In genomic region chr10:80201592-80202256, GRCh38 we compare ENCODE assay signal across 11 cellular contexts. TPM values are rescaled to one million over a fixed set of nuclear protein-coding genes. Genes with fewer than 3 reads are reported as not detected.
DNase-seq lines count a peak whose midpoint lies in the region; ATAC-seq and TF ChIP-seq lines count a peak whose summit lies in the region.
"Had no signal": no experiment of that assay in that cellular context is flagged by ENCODE, and none has a peak within 500 bp of the region (broad histone marks: within the 10 kb centered on the region; RNA-seq: fewer than 3 reads in every experiment).

No MANE protein-coding gene starts in this region.

- H3K36me3 Mint-ChIP-seq in stimulated activated memory B cell treated with anti-CD40 and anti-IgM and Interleukin-4, amounts not matched to agents 10 μg/mL and 1 μg/mL and 100 μg/mL, for 72 hours, result peaks cover 25% of the 10 kb centered on the region

- peak overlapping the region; percentile 82 for H3K27ac Mint-ChIP-seq in stimulated activated memory B cell treated with anti-CD40 and anti-IgM and Interleukin-4, amounts not matched to agents 10 μg/mL and 1 μg/mL and 100 μg/mL, for 72 hours

- H3K9me2 ChIP-seq in OCI-LY1 (ENCODE audit: low read depth, low read length) (no peaks in the 10 kb centered on the region), hepatocyte (replicated peaks; ENCODE audit: insufficient read depth) (no peaks in the 10 kb centered on the region)

- WGBS in hepatocyte (ENCODE audit: low lambda C conversion rate, missing lambda C conversion rate), result 85% methylated on average over 10 of the region's 10 CpGs

- H3K36me3 ChIP-seq in OCI-LY1 (ENCODE audit: insufficient read depth, low read length) (no peaks in the 10 kb centered on the region; the same call in 1 of the 2 replicates), adipocyte (ENCODE audit: control insufficient read depth, insufficient read depth, low read length, severe bottlenecking) (no peaks in the 10 kb centered on the region), hepatocyte (replicated peaks; ENCODE audit: insufficient read depth, low read depth) (no peaks in the 10 kb centered on the region)
- H3K36me3 ChIP-seq: WERI-Rb-1 had no signal

- ATAC-seq in stimulated activated memory B cell treated with anti-CD40 and anti-IgM and Interleukin-4, amounts not matched to agents 10 μg/mL and 1 μg/mL and 100 μg/mL, for 72 hours, result no peak
- ATAC-seq in GM18868 (IDR thresholded peaks at IDR 0.05; ENCODE audit: unreplicated experiment), result no peak

- H3K4me1 ChIP-seq in OCI-LY1 (ENCODE audit: insufficient read depth, low read length, severe bottlenecking) (peaks cover 82% of the 10 kb centered on the region), adipocyte (ENCODE audit: control insufficient read depth, insufficient read depth, low read length) (peaks cover 79% of the 10 kb centered on the region), hepatocyte (ENCODE audit: insufficient read depth) (peaks cover 51% of the 10 kb centered on the region)

- H3F3A ChIP-seq in OCI-LY1 (ENCODE audit: insufficient read depth, low read length), result no peaks in the 10 kb centered on the region

- no peak for DNase-seq in adipocyte (ENCODE audit: low read depth)
- DNase-seq in hepatocyte (ENCODE audit: low spot score), result no peak
- no peak for DNase-seq in effector CD4-positive, alpha-beta T cell
- DNase-seq in GM13977 (ENCODE audit: low spot score), result no peak
- no peak for DNase-seq in HuH-7.5 (ENCODE audit: low spot score)
- DNase-seq: islet precursor cell, NCI-H2227 treated with DMSO at 0.1 percent for 48 hours, WERI-Rb-1 had no signal

- H4K20me1 ChIP-seq in OCI-LY1 (ENCODE audit: insufficient read depth, low read length) (no peaks in the 10 kb centered on the region), hepatocyte (ENCODE audit: insufficient read depth, poor library complexity, severe bottlenecking) (peaks cover 53% of the 10 kb centered on the region)

- H2AFZ ChIP-seq in OCI-LY1 (ENCODE audit: low read length) (no peak overlapping the region), hepatocyte (no peak overlapping the region)

- peak overlapping the region; percentile 13 for H3K27ac ChIP-seq in OCI-LY1 (ENCODE audit: low read depth, low read length, poor library complexity, severe bottlenecking)
- H3K27ac ChIP-seq in hepatocyte, result peak overlapping the region; percentile 99
- H3K27ac ChIP-seq: WERI-Rb-1 had no signal

- H3K27me3 ChIP-seq in OCI-LY1 (ENCODE audit: insufficient read depth, low read length) (no peaks in the 10 kb centered on the region), adipocyte (replicated peaks; ENCODE audit: control insufficient read depth, insufficient read depth, low read length) (no peaks in the 10 kb centered on the region), hepatocyte (no peaks in the 10 kb centered on the region)

- H3K4me3 Mint-ChIP-seq in stimulated activated memory B cell treated with anti-CD40 and anti-IgM and Interleukin-4, amounts not matched to agents 10 μg/mL and 1 μg/mL and 100 μg/mL, for 72 hours, result peak overlapping the region; percentile 96

- H3K27me3 Mint-ChIP-seq in stimulated activated memory B cell treated with anti-CD40 and anti-IgM and Interleukin-4, amounts not matched to agents 10 μg/mL and 1 μg/mL and 100 μg/mL, for 72 hours, result no peaks in the 10 kb centered on the region

- H3K9me3 ChIP-seq in OCI-LY1 (ENCODE audit: low read length) (no peaks in the 10 kb centered on the region), adipocyte (ENCODE audit: control insufficient read depth, low read length) (no peaks in the 10 kb centered on the region), hepatocyte (ENCODE audit: low read depth) (no peaks in the 10 kb centered on the region)

- H3K79me2 ChIP-seq in OCI-LY1 (ENCODE audit: insufficient read depth, low read length) (peaks cover 75% of the 10 kb centered on the region), hepatocyte (peaks cover 90% of the 10 kb centered on the region)

- peak overlapping the region; percentile 100; the same call in 1 of the 2 replicates for H3K4me2 ChIP-seq in OCI-LY1 (ENCODE audit: low read length)
- H3K4me2 ChIP-seq in hepatocyte, result peak overlapping the region; percentile 90

- H3K4me1 Mint-ChIP-seq in stimulated activated memory B cell treated with anti-CD40 and anti-IgM and Interleukin-4, amounts not matched to agents 10 μg/mL and 1 μg/mL and 100 μg/mL, for 72 hours, result peaks cover 71% of the 10 kb centered on the region

- H3K9ac ChIP-seq in OCI-LY1 (ENCODE audit: low read length), result no peak overlapping the region
- H3K9ac ChIP-seq in adipocyte (ENCODE audit: low read length), result peak overlapping the region; percentile 22

- no peak overlapping the region for H3K4me3 ChIP-seq in OCI-LY1 (ENCODE audit: low read depth, low read length, poor library complexity, severe bottlenecking)
- H3K4me3 ChIP-seq in adipocyte (ENCODE audit: low read length), result peak overlapping the region; percentile 88
- H3K4me3 ChIP-seq in hepatocyte, result no peak overlapping the region

- in situ Hi-C loops in GM13977 (cut with MboI; ENCODE audit: low pct_unique_long_range_greater_than_20kb, low sequenced_read_pairs, unreplicated experiment), result no loop called here

- TF ChIP-seq CTCF in OCI-LY1 (IDR thresholded peaks at IDR 0.05; ENCODE audit: low read length), result no peak
- no peak for TF ChIP-seq CTCF in hepatocyte (IDR thresholded peaks at IDR 0.05; ENCODE audit: poor library complexity)
- no peak for TF ChIP-seq CTCF in GM13977 (IDR thresholded peaks at IDR 0.05; ENCODE audit: extremely low read depth, insufficient read depth, missing control alignments)

- no peaks in the 10 kb centered on the region for H3K9me3 Mint-ChIP-seq in stimulated activated memory B cell treated with anti-CD40 and anti-IgM and Interleukin-4, amounts not matched to agents 10 μg/mL and 1 μg/mL and 100 μg/mL, for 72 hours

RNA-seq across cellular contexts. Expression of gene ANXA11, which starts 3.6 kb away (rescaled TPM):
- total RNA-seq in hepatocyte, result 88.1 and 92.8 TPM in 2 replicates
- 168 and 184 TPM in 2 replicates for polyA plus RNA-seq in hepatocyte
